ENCODE assay signal across 8 cellular contexts in the genomic region with DNA sequence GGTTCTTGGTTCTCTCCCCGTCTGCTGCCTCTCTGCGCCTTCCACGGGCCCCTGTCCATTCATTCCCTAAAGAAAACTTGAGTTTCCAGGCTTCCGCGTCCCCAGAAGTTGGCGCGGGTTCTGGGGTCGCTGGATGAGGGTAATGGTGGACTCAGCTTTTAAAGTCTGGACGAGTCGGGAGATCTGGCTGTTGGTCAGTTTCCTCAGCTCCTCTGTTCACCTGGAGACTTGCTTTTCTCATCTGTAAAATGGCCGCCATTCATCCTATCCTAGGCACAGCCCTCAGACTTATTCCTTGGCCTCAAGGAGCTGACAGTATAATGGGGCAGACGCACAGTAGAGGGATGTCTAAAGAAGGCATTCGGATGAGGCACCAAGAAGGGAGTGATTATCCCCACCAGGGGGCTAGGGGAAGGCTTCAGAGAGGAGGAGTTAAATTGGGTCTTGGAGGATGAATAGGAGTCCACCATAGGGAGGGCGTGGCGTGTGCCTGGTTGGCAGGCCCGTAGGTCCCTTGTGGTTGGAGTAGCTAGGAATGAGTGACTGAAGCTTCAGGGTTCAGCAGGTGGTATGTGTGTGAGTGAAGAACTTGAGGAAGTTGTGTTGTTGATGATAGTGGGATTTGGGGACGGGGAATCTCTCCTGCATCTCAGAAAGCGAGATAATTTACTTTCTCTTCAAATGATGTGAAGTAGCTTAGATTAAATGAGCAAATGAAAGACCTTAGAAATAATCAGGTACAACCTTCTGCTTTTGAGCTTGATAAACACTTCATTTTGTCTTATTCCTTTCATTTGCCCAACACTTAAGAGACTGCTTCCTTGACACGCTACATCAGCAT. TPM values are rescaled to one million over a fixed set of nuclear protein-coding genes. Genes with fewer than 3 reads are reported as not detected.
DNase-seq lines count a peak whose midpoint lies in the region; ATAC-seq and TF ChIP-seq lines count a peak whose summit lies in the region.

No MANE protein-coding gene starts in this region.

- H3K79me2 ChIP-seq in DND-41 (ENCODE audit: insufficient read depth, low read length) = peaks cover 23% of the 10 kb centered on the region; the same call in 1 of the 2 replicates
- H3K79me2 ChIP-seq in parathyroid adenoma = peaks cover 13% of the 10 kb centered on the region

- no peaks in the 10 kb centered on the region for H4K20me1 ChIP-seq in DND-41 (ENCODE audit: insufficient read depth, low read length)

- H2AFZ ChIP-seq in DND-41 (ENCODE audit: low read depth, low read length) = peak overlapping the region; percentile 91
- H2AFZ ChIP-seq in parathyroid adenoma = peak overlapping the region; percentile 100

- peaks cover 31% of the 10 kb centered on the region for H3K4me1 ChIP-seq in DND-41 (ENCODE audit: insufficient read depth, low read length)
- H3K4me1 ChIP-seq in parathyroid adenoma = peaks cover 4% of the 10 kb centered on the region

- H3K4me3 ChIP-seq in DND-41 (ENCODE audit: low read depth in 1 of 2, low read length in 2 of 2) = peak overlapping the region; percentile 81 to 82; a peak in 3 of 4 replicates
- peak overlapping the region; percentile 98 for H3K4me3 ChIP-seq in fibroblast of pulmonary artery (replicated peaks; ENCODE audit: low read depth, low read length)
- peak overlapping the region; percentile 98 for H3K4me3 ChIP-seq in parathyroid adenoma (ENCODE audit: low read depth, low read length)

- H3K36me3 ChIP-seq in DND-41 (ENCODE audit: insufficient read depth, low read length) = peaks cover 10% of the 10 kb centered on the region; the same call in 1 of the 2 replicates
- H3K36me3 ChIP-seq in parathyroid adenoma (ENCODE audit: control insufficient read depth, insufficient read depth, low read length) = no peaks in the 10 kb centered on the region

- no peaks in the 10 kb centered on the region for H3K9me3 ChIP-seq in DND-41 (ENCODE audit: insufficient read depth, low read length, severe bottlenecking)
- no peaks in the 10 kb centered on the region for H3K9me3 ChIP-seq in parathyroid adenoma (ENCODE audit: control insufficient read depth, low read length)

- H3K9me3 Mint-ChIP-seq in activated CD4-positive, alpha-beta memory T cell treated with anti-CD3 and anti-CD28 coated beads for 36 hours = no peaks in the 10 kb centered on the region

- H3K4me1 Mint-ChIP-seq in activated CD4-positive, alpha-beta memory T cell treated with anti-CD3 and anti-CD28 coated beads for 36 hours (ENCODE audit: low read depth) = peaks cover 16% of the 10 kb centered on the region

- H3K4me2 ChIP-seq in DND-41 (ENCODE audit: insufficient read depth, low read length) (peak overlapping the region; percentile 69), parathyroid adenoma (ENCODE audit: low read length) (peak overlapping the region; percentile 91)

- H3K9ac ChIP-seq in DND-41 (ENCODE audit: low read depth, low read length) (peak overlapping the region; percentile 72), parathyroid adenoma (peak overlapping the region; percentile 68)

- DNase-seq in DND-41 = peak; percentile 48
- peak; percentile 53 for DNase-seq in activated CD4-positive, alpha-beta memory T cell treated with anti-CD3 and anti-CD28 coated beads for 36 hours
- peak; percentile 42 for DNase-seq in fibroblast of pulmonary artery (ENCODE audit: low read depth)
- DNase-seq in medulla oblongata (ENCODE audit: extremely low spot score) = no peak
- DNase-seq in GOT3 (lab: John Stamatoyannopoulos, UW) = no peak

- intact Hi-C loops in activated CD4-positive, alpha-beta memory T cell treated with anti-CD3 and anti-CD28 coated beads for 36 hours (cut with micrococcal nuclease) = loop anchor here (1.0 to 2.0 kb wide), 4 partner anchors 34 to 1185 kb away; a partner anchor contains a TSS

- H3K4me3 Mint-ChIP-seq in activated CD4-positive, alpha-beta memory T cell treated with anti-CD3 and anti-CD28 coated beads for 36 hours = peak overlapping the region; percentile 85

- POLR2A ChIA-PET in activated CD4-positive, alpha-beta memory T cell treated with anti-CD3 and anti-CD28 coated beads for 36 hours (lab: Charles Lee) = interaction anchor here (0.8 to 2.2 kb wide), 6 partner anchors 18 to 439 kb away, joined by 3 to 33 read pairs (median 4); a partner anchor contains a TSS

- no peaks in the 10 kb centered on the region for H3K27me3 Mint-ChIP-seq in activated CD4-positive, alpha-beta memory T cell treated with anti-CD3 and anti-CD28 coated beads for 36 hours

- peaks cover 4% of the 10 kb centered on the region for H3K36me3 Mint-ChIP-seq in activated CD4-positive, alpha-beta memory T cell treated with anti-CD3 and anti-CD28 coated beads for 36 hours

- peak overlapping the region; percentile 86 for H3K27ac Mint-ChIP-seq in activated CD4-positive, alpha-beta memory T cell treated with anti-CD3 and anti-CD28 coated beads for 36 hours

- H3K27me3 ChIP-seq in DND-41 (ENCODE audit: insufficient read depth, low read length, poor library complexity) (no peaks in the 10 kb centered on the region), parathyroid adenoma (ENCODE audit: control insufficient read depth, insufficient read depth, low read length) (no peaks in the 10 kb centered on the region)

- no peak for TF ChIP-seq EP300 in Ishikawa (IDR thresholded peaks at IDR 0.05; ENCODE audit: borderline replicate concordance)

- H3K27ac ChIP-seq in DND-41 (ENCODE audit: low read length) = peak overlapping the region; percentile 86
- H3K27ac ChIP-seq in parathyroid adenoma = peak overlapping the region; percentile 83

- no peak for TF ChIP-seq RAD21 in Ishikawa (IDR thresholded peaks at IDR 0.05; ENCODE audit: low read depth)

- no peak for ATAC-seq in DND-41 (ENCODE audit: insufficient read depth, low read depth)
- ATAC-seq in HG03139 (IDR thresholded peaks at IDR 0.05; ENCODE audit: unreplicated experiment) = no peak

- TF ChIP-seq CTCF in DND-41 (IDR thresholded peaks at IDR 0.05; ENCODE audit: borderline replicate concordance, extremely low read depth, low read length, poor library complexity, severe bottlenecking) (peak; percentile 33), fibroblast of pulmonary artery (IDR thresholded peaks at IDR 0.05; ENCODE audit: low read length, missing control alignments) (peak; percentile 21), parathyroid adenoma (IDR thresholded peaks at IDR 0.05) (no peak)

- CTCF ChIA-PET in activated CD4-positive, alpha-beta memory T cell treated with anti-CD3 and anti-CD28 coated beads for 36 hours (lab: Charles Lee) = interaction anchor here (0.6 to 3.2 kb wide), 29 partner anchors 9 to 489 kb away, joined by 3 to 35 read pairs (median 4); a partner anchor contains a TSS

TF ChIP-seq in Ishikawa, 13 proteins besides CTCF, POLR2A, EP300 and RAD21:
- TF ChIP-seq TAF1 (IDR thresholded peaks at IDR 0.05; ENCODE audit: low read depth) = no peak
- 0 out of 2 replicates have a peak, but pooled peaks have one; percentile 43 for TF ChIP-seq YY1 (IDR thresholded peaks at IDR 0.05; ENCODE audit: low read depth)
TF ChIP-seq in Ishikawa: peak in this region for 1.

RNA-seq across cellular contexts. Expression of a gene that starts 0.7 kb away (rescaled TPM):
- total RNA-seq in activated CD4-positive, alpha-beta memory T cell treated with anti-CD3 and anti-CD28 coated beads for 36 hours = 10 to 100 TPM; 33.9 to 38.0 TPM

RNA-seq across cellular contexts. Expression of a gene that starts 32.4 kb away (rescaled TPM):
- 10 to 100 TPM; 21.7 to 26.3 TPM for total RNA-seq in activated CD4-positive, alpha-beta memory T cell treated with anti-CD3 and anti-CD28 coated beads for 36 hours

RNA-seq across cellular contexts. Expression of a gene that starts 34.3 kb away (rescaled TPM):
- 10 to 100 TPM; 18.4 to 19.0 TPM for total RNA-seq in activated CD4-positive, alpha-beta memory T cell treated with anti-CD3 and anti-CD28 coated beads for 36 hours

Comparison
In these comparisons a context has a peak if more than half of its experiments do, and no peak if none do; other contexts are left out.
1. DNase-seq: peak in DND-41 (single experiment), activated CD4-positive, alpha-beta memory T cell treated with anti-CD3 and anti-CD28 coated beads for 36 hours (single experiment) and fibroblast of pulmonary artery (single experiment); none in medulla oblongata (single experiment) and GOT3 (single experiment).
2. Peak in every context shown above with its lines, with median percentiles within 50 percentile points of each other: H3K4me3 ChIP-seq.